Comparison of ENCODE assay signal across 11 cellular contexts in the genomic region with DNA sequence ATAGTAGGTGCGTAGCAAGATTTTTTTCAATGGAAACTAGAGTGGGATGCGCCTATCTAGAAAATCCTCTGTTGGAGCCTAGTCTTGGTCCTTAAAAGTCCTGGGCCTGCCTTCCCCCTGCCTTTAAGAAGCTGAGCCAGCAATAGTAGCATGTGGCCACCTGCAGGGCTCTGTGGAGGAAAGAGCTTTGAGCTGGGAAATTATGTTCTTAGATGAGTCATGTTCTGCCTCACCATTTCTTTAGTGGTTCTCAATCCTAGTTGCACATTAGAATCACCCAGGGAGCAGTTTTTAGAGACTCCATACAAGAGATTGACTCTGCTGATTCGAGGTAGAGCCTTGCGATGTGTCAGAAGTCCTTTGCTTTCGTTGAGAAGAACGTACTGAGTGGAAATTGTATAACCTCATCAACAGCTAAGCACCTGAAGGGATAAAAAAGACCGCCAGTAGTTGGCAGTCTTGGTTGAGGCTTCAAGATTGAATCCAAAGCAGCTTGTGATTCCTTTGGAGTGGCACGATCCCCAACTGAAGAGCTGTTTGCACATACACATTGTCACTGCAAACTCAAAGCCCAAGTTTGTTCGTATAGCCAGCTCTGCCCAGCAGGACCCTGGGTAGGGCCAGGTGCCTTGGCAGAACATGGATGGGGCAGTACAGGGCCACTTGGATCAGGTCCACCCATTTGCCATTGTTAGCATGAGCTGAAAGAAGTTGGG.
DNase-seq lines count a peak whose midpoint lies in the region; ATAC-seq, FAIRE-seq and TF ChIP-seq lines count a peak whose summit lies in the region.
"Had no signal": no experiment of that assay in that cellular context is flagged by ENCODE, and none has a peak within 500 bp of the region (broad histone marks: within the 10 kb centered on the region; RNA-seq: fewer than 3 reads in every experiment).

No MANE protein-coding gene starts in this region.

- H3K4me3 ChIP-seq in Panc1 (ENCODE audit: low read depth in 2 of 2, low read length in 2 of 2) (no peak overlapping the region), osteoblast (ENCODE audit: insufficient read depth, low read length) (no peak overlapping the region)
- H3K4me3 ChIP-seq: hepatocyte had no signal

- H3K36me3 ChIP-seq in Panc1 (ENCODE audit: control insufficient read depth, insufficient read depth, low read length): no peaks in the 10 kb centered on the region
- no peaks in the 10 kb centered on the region for H3K36me3 ChIP-seq in osteoblast (ENCODE audit: insufficient read depth, low read length)

- ATAC-seq in Panc1 (peak; percentile 45; the same call in 1 of the 2 replicates), GM21367 (IDR thresholded peaks at IDR 0.05; ENCODE audit: unreplicated experiment) (no peak)
- ATAC-seq: activated naive CD8-positive, alpha-beta T cell treated with anti-CD3 and anti-CD28 coated beads, Interleukin-2, amount 50 U/mL, for 24 hours had no signal

- no peak for DNase-seq in D721Med (ENCODE audit: insufficient read length, low spot score)
- DNase-seq in Panc1 (ENCODE audit: low read depth, low spot score): no peak
- DNase-seq in epithelial cell of prostate (ENCODE audit: low read depth, low spot score): no peak
- DNase-seq in osteoblast (ENCODE audit: insufficient read length, low spot score, missing footprints): peak; percentile 68
- DNase-seq in stimulated activated CD4-positive, alpha-beta T cell treated with anti-CD3 and anti-CD28 coated beads, Interleukin-15, amount 100 ng/mL, for 24 hours: no peak
- no peak for DNase-seq in activated CD4-positive, alpha-beta T cell treated with anti-CD3 and anti-CD28 coated beads for 48 hours
- DNase-seq in NCI-H345 (lab: John Stamatoyannopoulos, UW): no peak
- DNase-seq: activated naive CD8-positive, alpha-beta T cell treated with anti-CD3 and anti-CD28 coated beads, Interleukin-2, amount 50 U/mL, for 24 hours; stimulated activated CD8-positive, alpha-beta memory T cell treated with anti-CD3 and anti-CD28 coated beads, Interleukin-4, amount 100 ng/mL, for 48 hours had no signal

- H3K27me3 ChIP-seq in Panc1 (ENCODE audit: control insufficient read depth, insufficient read depth, low read length) (no peaks in the 10 kb centered on the region), osteoblast (ENCODE audit: insufficient read depth, low read length) (no peaks in the 10 kb centered on the region)
- H3K27me3 ChIP-seq: hepatocyte had no signal

- CTCF ChIA-PET in Panc1 (lab: Charles Lee): interaction anchor here (0.5 kb wide), 1 partner anchor 220 kb away, joined by 4 read pairs; no protein-coding TSS in a partner anchor

- no peak overlapping the region; the same call in 1 of the 2 replicates for H3K27ac ChIP-seq in Panc1 (ENCODE audit: low read length)
- peak overlapping the region; percentile 64 for H3K27ac ChIP-seq in epithelial cell of prostate
- H3K27ac ChIP-seq in osteoblast (ENCODE audit: low read depth, low read length): no peak overlapping the region
- H3K27ac ChIP-seq: hepatocyte had no signal

- H3K9me3 ChIP-seq in Panc1 (ENCODE audit: control insufficient read depth, insufficient read depth, low read depth, low read length) (no peaks in the 10 kb centered on the region; the same call in 1 of the 2 replicates), osteoblast (ENCODE audit: low read depth, low read length) (no peaks in the 10 kb centered on the region)

- intact Hi-C loops in Panc1 (cut with micrococcal nuclease; ENCODE audit: unreplicated experiment): loop anchor here (10.0 kb wide), 1 partner anchor 99 kb away; no protein-coding TSS in a partner anchor

- TF ChIP-seq CTCF in D721Med (IDR thresholded peaks at IDR 0.05; ENCODE audit: insufficient read depth, missing control alignments) (peak; percentile 18), Panc1 (IDR thresholded peaks at IDR 0.05) (peak; percentile 23; the same call in 1 of the 2 replicates), osteoblast (IDR thresholded peaks at IDR 0.05; ENCODE audit: extremely low read depth, low read depth, low read length) (no peak)

- POLR2A ChIA-PET in Panc1 (lab: Charles Lee): no interaction called here

- no peaks in the 10 kb centered on the region for H4K20me1 ChIP-seq in osteoblast (ENCODE audit: insufficient read depth, low read length)

- no peaks in the 10 kb centered on the region for H3K79me2 ChIP-seq in osteoblast (ENCODE audit: insufficient read depth, low read length)
- H3K79me2 ChIP-seq: hepatocyte had no signal

- H3K4me1 ChIP-seq in Panc1 (ENCODE audit: control insufficient read depth, insufficient read depth, low read length): peaks cover 5% of the 10 kb centered on the region; the same call in 1 of the 2 replicates
- H3K4me1 ChIP-seq in osteoblast (ENCODE audit: insufficient read depth, low read length): peaks cover 37% of the 10 kb centered on the region

- no peak for FAIRE-seq in D721Med (lab: Jason Lieb, UNC)

- H2AFZ ChIP-seq in osteoblast (ENCODE audit: low read length): no peak overlapping the region
- H2AFZ ChIP-seq: hepatocyte had no signal

- no TSS peak for BruUV-seq in Panc1 (replicated peaks; lab: Mats Ljungman, UMichigan)

- peak overlapping the region; percentile 6 for H3K4me2 ChIP-seq in osteoblast (ENCODE audit: insufficient read depth, low read length)
- H3K4me2 ChIP-seq: hepatocyte had no signal

- in situ Hi-C loops in Panc1 (cut with HindIII; ENCODE audit: low pct_unique_long_range_greater_than_20kb, low sequenced_read_pairs): no loop called here
